15 cellular contexts compared by ENCODE assay signal in genomic region chr12:96465896-96466295, GRCh38. TPM values are rescaled to one million over a fixed set of nuclear protein-coding genes. Genes with fewer than 3 reads are reported as not detected.
A peak's percentile ranks its signal among the peaks of the same experiment; 100 is the strongest.
DNase-seq lines count a peak whose midpoint lies in the region; ATAC-seq and TF ChIP-seq lines count a peak whose summit lies in the region.
"Had no signal": no experiment of that assay in that cellular context is flagged by ENCODE, and none has a peak within 500 bp of the region (broad histone marks: within the 10 kb centered on the region; RNA-seq: fewer than 3 reads in every experiment).

No MANE protein-coding gene starts in this region.

- H3K9me3 Mint-ChIP-seq in endothelial cell (ENCODE audit: unreplicated experiment) = no peaks in the 10 kb centered on the region

- H3K9me3 ChIP-seq in mucosa of descending colon = peaks cover 3% of the 10 kb centered on the region

- H3K27me3 Mint-ChIP-seq in endothelial cell (ENCODE audit: unreplicated experiment) = no peaks in the 10 kb centered on the region

- H3K4me3 Mint-ChIP-seq in endothelial cell (ENCODE audit: unreplicated experiment) = no peak overlapping the region
- H3K4me3 Mint-ChIP-seq: CD4-positive, CD25-positive, alpha-beta regulatory T cell; HFFc6 had no signal

- peaks cover 12% of the 10 kb centered on the region for H3K4me1 Mint-ChIP-seq in endothelial cell (ENCODE audit: unreplicated experiment)

- TF ChIP-seq CTCF in VCaP (conservative IDR thresholded peaks at IDR 0.05) = no peak
- no peak for TF ChIP-seq CTCF in endothelial cell (IDR thresholded peaks at IDR 0.05; ENCODE audit: unreplicated experiment)
- no peak for TF ChIP-seq CTCF in mucosa of descending colon (IDR thresholded peaks at IDR 0.05)

- no peaks in the 10 kb centered on the region for H3K36me3 ChIP-seq in mucosa of descending colon (ENCODE audit: low read depth)
- H3K36me3 ChIP-seq: BLaER1 treated with 17β-estradiol and CSF1 and Interleukin-3, amounts not matched to agents 10 nM and 100 nM had no signal

- peak overlapping the region; percentile 96 for H3K27ac Mint-ChIP-seq in endothelial cell (ENCODE audit: unreplicated experiment)
- H3K27ac Mint-ChIP-seq: CD4-positive, CD25-positive, alpha-beta regulatory T cell; HFFc6 had no signal

- ATAC-seq in GM18519 (IDR thresholded peaks at IDR 0.05; ENCODE audit: low FRiP score, unreplicated experiment) (peak; percentile 58), HG03135 (IDR thresholded peaks at IDR 0.05; ENCODE audit: unreplicated experiment) (no peak), HG03378 (IDR thresholded peaks at IDR 0.05; ENCODE audit: unreplicated experiment) (no peak), mucosa of descending colon (no peak)
- ATAC-seq: K562 had no signal

- H3K4me1 ChIP-seq in mucosa of descending colon (ENCODE audit: low read depth) = no peaks in the 10 kb centered on the region
- H3K4me1 ChIP-seq: BLaER1 treated with 17β-estradiol and CSF1 and Interleukin-3, amounts not matched to agents 10 nM and 100 nM had no signal

- DNase-seq in endothelial cell (ENCODE audit: low spot score) = no peak
- peak; percentile 81 for DNase-seq in putamen (ENCODE audit: low spot score)
- DNase-seq in mucosa of descending colon = no peak
- DNase-seq: AML-193; Calu3; CD4-positive, CD25-positive, alpha-beta regulatory T cell; DMS 273 treated with DMSO at 0.1 percent for 48 hours; HCEC 1CT; HFFc6 had no signal

- H3K36me3 Mint-ChIP-seq in endothelial cell (ENCODE audit: low read depth, unreplicated experiment) = no peaks in the 10 kb centered on the region

- peak overlapping the region; percentile 33; the same call in 1 of the 2 replicates for H3K27ac ChIP-seq in VCaP
- H3K27ac ChIP-seq: BLaER1 treated with 17β-estradiol and CSF1 and Interleukin-3, amounts not matched to agents 10 nM and 100 nM had no signal

- no peak overlapping the region for H3K4me3 ChIP-seq in mucosa of descending colon
- H3K4me3 ChIP-seq: BLaER1 treated with 17β-estradiol and CSF1 and Interleukin-3, amounts not matched to agents 10 nM and 100 nM; K562 had no signal

- intact Hi-C loops in mucosa of descending colon (cut with DNase I, micrococcal nuclease) = no loop called here

RNA-seq across cellular contexts. Expression of gene CFAP54, which starts 23.5 kb away (rescaled TPM):
- 2.5 TPM for total RNA-seq in endothelial cell (ENCODE audit: unreplicated experiment)
- total RNA-seq in mucosa of descending colon = 1 to 10 TPM in 1 of 3 donors, under 1 TPM in 2; 0.43 to 1.9 (median 0.82) TPM
